Comparison of ENCODE assay signal across 19 cellular contexts in the genomic region with DNA sequence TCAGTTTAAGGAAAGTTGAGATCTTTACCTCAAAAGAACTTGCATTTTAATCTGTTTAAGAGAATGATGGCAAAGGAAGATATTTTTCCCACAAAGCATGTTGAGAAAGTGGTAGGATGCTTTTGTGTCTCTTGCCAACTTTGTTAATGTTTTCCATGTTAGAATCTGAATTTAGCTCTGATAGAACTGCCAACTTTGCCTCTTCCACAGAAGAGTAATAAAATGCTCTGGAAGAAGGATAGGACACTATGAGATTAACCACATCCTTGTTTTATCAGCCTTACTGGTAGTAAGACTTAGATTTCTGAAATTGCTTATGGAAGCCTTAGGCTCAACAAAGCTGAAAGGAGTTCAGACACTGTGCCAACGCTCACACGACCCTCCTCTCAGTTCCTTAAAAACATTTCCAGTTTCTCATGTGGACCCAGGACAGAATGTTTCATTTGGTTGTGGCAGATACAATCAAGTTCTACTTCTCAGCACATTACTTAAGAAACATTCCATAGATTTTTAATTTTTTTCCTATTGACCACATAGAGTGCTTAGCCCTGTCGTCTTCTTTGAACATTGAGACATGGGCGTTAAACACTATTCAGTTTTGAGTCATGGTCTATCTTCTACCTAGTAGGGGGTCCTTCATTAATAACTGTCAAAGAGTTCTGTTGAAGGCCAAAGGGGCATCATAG. TPM values are rescaled to one million over a fixed set of nuclear protein-coding genes. Genes with fewer than 3 reads are reported as not detected.
DNase-seq lines count a peak whose midpoint lies in the region; ATAC-seq and TF ChIP-seq lines count a peak whose summit lies in the region.
"Had no signal": no experiment of that assay in that cellular context is flagged by ENCODE, and none has a peak within 500 bp of the region (broad histone marks: within the 10 kb centered on the region; RNA-seq: fewer than 3 reads in every experiment).

No MANE protein-coding gene starts in this region.

- WGBS in thyroid gland, 2 donors, result 85 to 87% methylated on average over 4 of the region's 4 CpGs

- no TSS peak for BruUV-seq in Caco-2 (replicated peaks; lab: Mats Ljungman, UMichigan)

- peaks cover 26% of the 10 kb centered on the region for H3K4me1 ChIP-seq in SJSA1 (replicated peaks)
- H3K4me1 ChIP-seq in skeletal muscle satellite cell (ENCODE audit: control insufficient read depth, insufficient read depth, low read length), result peaks cover 7% of the 10 kb centered on the region
- no peaks in the 10 kb centered on the region for H3K4me1 ChIP-seq in thyroid gland
- H3K4me1 ChIP-seq in Caco-2, result no peaks in the 10 kb centered on the region
- H3K4me1 ChIP-seq: gastroesophageal sphincter, Peyer's patch had no signal

- no peak overlapping the region for H3K4me3 Mint-ChIP-seq in Caco-2 (ENCODE audit: unreplicated experiment)
- H3K4me3 Mint-ChIP-seq: stimulated activated memory B cell treated with anti-CD40 and anti-IgM and Interleukin-4, amounts not matched to agents 10 μg/mL and 1 μg/mL and 100 μg/mL, for 72 hours; T-cell had no signal

- H3K36me3 ChIP-seq in SJSA1 (peaks cover 37% of the 10 kb centered on the region), skeletal muscle satellite cell (ENCODE audit: insufficient read depth, low read length) (peaks cover 36% of the 10 kb centered on the region), thyroid gland (peaks cover 12 to 34% of the 10 kb centered on the region in 2 donors), Caco-2 (ENCODE audit: control insufficient read depth, insufficient read depth, low read length) (no peaks in the 10 kb centered on the region)

- no peaks in the 10 kb centered on the region for H3K27me3 ChIP-seq in SJSA1 (replicated peaks)
- H3K27me3 ChIP-seq in skeletal muscle satellite cell (ENCODE audit: control insufficient read depth, insufficient read depth, low read length), result no peaks in the 10 kb centered on the region
- H3K27me3 ChIP-seq in thyroid gland, result no peaks in the 10 kb centered on the region
- H3K27me3 ChIP-seq in Caco-2 (replicated peaks; ENCODE audit: control insufficient read depth, insufficient read depth, low read length), result no peaks in the 10 kb centered on the region
- H3K27me3 ChIP-seq: body of pancreas, gastroesophageal sphincter, Peyer's patch, sigmoid colon had no signal

- H3K27ac ChIP-seq in SJSA1, result peak overlapping the region; percentile 95
- H3K27ac ChIP-seq in thyroid gland, result no peak overlapping the region

- TF ChIP-seq POLR2A in thyroid gland (IDR thresholded peaks at IDR 0.05), result no peak

- no peaks in the 10 kb centered on the region for H3K9me3 Mint-ChIP-seq in Caco-2 (ENCODE audit: unreplicated experiment)
- H3K9me3 Mint-ChIP-seq: stimulated activated memory B cell treated with anti-CD40 and anti-IgM and Interleukin-4, amounts not matched to agents 10 μg/mL and 1 μg/mL and 100 μg/mL, for 72 hours; T-cell had no signal

- intact Hi-C loops in thyroid gland (cut with DNase I), result no loop called here
- intact Hi-C loops in Caco-2 (cut with micrococcal nuclease; ENCODE audit: unreplicated experiment), result no loop called here

- H3K36me3 Mint-ChIP-seq in Caco-2 (ENCODE audit: insufficient read depth, unreplicated experiment), result peaks cover 10% of the 10 kb centered on the region

- H3K4me1 Mint-ChIP-seq in Caco-2 (ENCODE audit: low read depth, unreplicated experiment), result no peaks in the 10 kb centered on the region
- H3K4me1 Mint-ChIP-seq: stimulated activated memory B cell treated with anti-CD40 and anti-IgM and Interleukin-4, amounts not matched to agents 10 μg/mL and 1 μg/mL and 100 μg/mL, for 72 hours had no signal

- no peak overlapping the region for H3K9ac ChIP-seq in skeletal muscle satellite cell (ENCODE audit: low read depth, low read length)

- TF ChIP-seq CTCF in fibroblast of pulmonary artery (IDR thresholded peaks at IDR 0.05; ENCODE audit: low read length, missing control alignments), result no peak
- TF ChIP-seq CTCF in thyroid gland (IDR thresholded peaks at IDR 0.05), result no peak
- TF ChIP-seq CTCF in Caco-2 (IDR thresholded peaks at IDR 0.05; ENCODE audit: insufficient read depth in 1 of 2, low read depth in 1 of 2, low read length in 1 of 2, severe bottlenecking in 1 of 2, unreplicated experiment in 1 of 2), result no peak

- CTCF ChIA-PET in Caco-2 (lab: Charles Lee), result no interaction called here

- H3K9me3 ChIP-seq in SJSA1 (replicated peaks) (no peaks in the 10 kb centered on the region), skeletal muscle satellite cell (replicated peaks; ENCODE audit: low read length) (no peaks in the 10 kb centered on the region), thyroid gland (no peaks in the 10 kb centered on the region), Caco-2 (no peaks in the 10 kb centered on the region)
- H3K9me3 ChIP-seq: body of pancreas, gastroesophageal sphincter, Peyer's patch, sigmoid colon had no signal

- peak; percentile 57 for DNase-seq in EL
- DNase-seq in SJSA1 (ENCODE audit: low read depth in 1 of 2, low spot score in 2 of 2), result no peak
- peak; percentile 36 for DNase-seq in fibroblast of pulmonary artery (ENCODE audit: low read depth)
- DNase-seq in ACHN, result no peak
- no peak for DNase-seq in thyroid gland
- DNase-seq in Caco-2, result no peak
- DNase-seq: activated CD4-positive, CD25-positive, alpha-beta regulatory T cell; activated effector memory CD4-positive, alpha-beta T cell treated with anti-CD3 and anti-CD28 coated beads, Interleukin-2, amount 50 U/mL, for 16 hours; body of pancreas; effector memory CD4-positive, alpha-beta T cell; NCI-H1930; NCI-H526; Peyer's patch; sigmoid colon; T-cell had no signal

- peak overlapping the region; percentile 46 for H3K4me2 ChIP-seq in skeletal muscle satellite cell (ENCODE audit: low read length)

- H3K27ac Mint-ChIP-seq in Caco-2 (ENCODE audit: unreplicated experiment), result no peak overlapping the region
- H3K27ac Mint-ChIP-seq: stimulated activated memory B cell treated with anti-CD40 and anti-IgM and Interleukin-4, amounts not matched to agents 10 μg/mL and 1 μg/mL and 100 μg/mL, for 72 hours; T-cell had no signal

- POLR2A ChIA-PET in Caco-2 (lab: Charles Lee), result no interaction called here

- in situ Hi-C loops in ACHN (cut with HindIII; ENCODE audit: low pct_ligation_motif_present, low pct_unique_long_range_greater_than_20kb, low sequenced_read_pairs), result no loop called here

- H3K27me3 Mint-ChIP-seq in Caco-2 (ENCODE audit: insufficient read depth, unreplicated experiment), result no peaks in the 10 kb centered on the region
- H3K27me3 Mint-ChIP-seq: stimulated activated memory B cell treated with anti-CD40 and anti-IgM and Interleukin-4, amounts not matched to agents 10 μg/mL and 1 μg/mL and 100 μg/mL, for 72 hours; T-cell had no signal

- H3K4me3 ChIP-seq in SJSA1 (no peak overlapping the region), fibroblast of pulmonary artery (replicated peaks; ENCODE audit: low read depth, low read length) (no peak overlapping the region), skeletal muscle satellite cell (ENCODE audit: low read length) (no peak overlapping the region), thyroid gland (replicated peaks in 1 of 3) (no peak overlapping the region), Caco-2 (ENCODE audit: low read depth, low read length) (no peak overlapping the region)
- H3K4me3 ChIP-seq: body of pancreas, gastroesophageal sphincter, Peyer's patch, sigmoid colon had no signal

- no peak for ATAC-seq in GM18907 (IDR thresholded peaks at IDR 0.05; ENCODE audit: unreplicated experiment)
- ATAC-seq: body of pancreas; gastroesophageal sphincter; stimulated activated memory B cell treated with anti-CD40 and anti-IgM and Interleukin-4, amounts not matched to agents 10 μg/mL and 1 μg/mL and 100 μg/mL, for 72 hours; T-cell had no signal

RNA-seq across cellular contexts. Expression of a gene that starts 59.0 kb away (rescaled TPM):
- total RNA-seq in SJSA1 (2014; rRNA removed; shearing (Covaris generic)), result 24.1 and 26.0 TPM in 2 replicates
- total RNA-seq in skeletal muscle satellite cell (2012; rRNA removed), result 30.2 and 30.4 TPM in 2 replicates
- total RNA-seq in thyroid gland (10 to 100 TPM; 43.2 to 78.3 (median 47.0) TPM), Caco-2 (2022) (22.9 and 26.3 TPM in 2 replicates)

Comparison
In these comparisons a context has a peak if more than half of its experiments do, and no peak if none do; other contexts are left out.
1. DNase-seq: peak in EL (single experiment) and fibroblast of pulmonary artery (single experiment); none in SJSA1 (0 of 2), ACHN (single experiment), thyroid gland (0 of 2) and Caco-2 (0 of 2).